Comparison of ENCODE assay signal across 10 cellular contexts in the genomic region with DNA sequence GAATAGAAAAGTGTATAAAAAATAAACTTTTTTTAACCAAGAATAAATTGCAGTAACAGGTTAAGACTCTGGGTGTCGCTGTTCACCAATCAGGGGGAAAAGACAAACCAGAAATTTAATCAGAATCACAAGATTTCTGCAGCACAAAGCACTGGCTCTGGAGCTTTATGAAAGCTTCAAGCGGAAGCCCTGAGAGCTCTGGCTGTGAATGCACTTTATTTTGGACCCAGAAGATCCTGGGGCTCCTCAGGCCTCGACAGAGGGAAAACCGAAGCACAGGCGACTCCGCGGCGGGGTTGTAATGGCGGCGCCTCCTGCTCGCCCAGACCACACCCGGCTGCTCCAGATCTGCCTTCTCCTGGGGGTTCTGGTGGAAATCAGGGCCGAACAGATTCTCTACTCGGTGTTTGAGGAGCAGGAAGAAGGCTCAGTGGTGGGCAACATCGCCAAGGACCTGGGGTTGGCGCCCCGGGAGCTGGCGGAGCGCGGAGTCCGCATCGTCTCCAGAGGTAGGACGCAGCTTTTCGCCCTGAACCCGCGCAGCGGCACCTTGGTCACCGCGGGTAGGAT. TPM values are rescaled to one million over a fixed set of nuclear protein-coding genes. Genes with fewer than 3 reads are reported as not detected.
DNase-seq lines count a peak whose midpoint lies in the region; ATAC-seq, FAIRE-seq and TF ChIP-seq lines count a peak whose summit lies in the region.
"Had no signal": no experiment of that assay in that cellular context is flagged by ENCODE, and none has a peak within 500 bp of the region (broad histone marks: within the 10 kb centered on the region; RNA-seq: fewer than 3 reads in every experiment).

Gene PCDHGA4 (plus strand): TSS at position 122 of the 570 bp plus-strand sequence. CDS start 87 bp downstream, at position 209.

- H3K27me3 Mint-ChIP-seq in activated CD4-positive, alpha-beta T cell treated with anti-CD3 and anti-CD28 coated beads for 36 hours = peaks cover 68% of the 10 kb centered on the region

- H3K27ac Mint-ChIP-seq in activated CD4-positive, alpha-beta T cell treated with anti-CD3 and anti-CD28 coated beads for 36 hours = no peak within 1 kb of the TSS

- peaks cover 43 to 77% (median 65%) of the 10 kb centered on the region in 5 donors for H3K9me3 ChIP-seq in subcutaneous abdominal adipose tissue (ENCODE audit: control insufficient read depth in 5 of 5, low read length in 5 of 5)

- no peak for FAIRE-seq in urothelium cell line (lab: Jason Lieb, UNC)

- peaks cover 0 to 19% (median 6%) of the 10 kb centered on the region in 5 donors for H3K27me3 ChIP-seq in subcutaneous abdominal adipose tissue (ENCODE audit: control insufficient read depth in 5 of 5, insufficient read depth in 4 of 5, low read length in 5 of 5)

- no peak for DNase-seq in activated CD4-positive, alpha-beta T cell treated with anti-CD3 and anti-CD28 coated beads for 36 hours
- DNase-seq in activated CD4-positive, alpha-beta T cell treated with anti-CD3 and anti-CD28 coated beads, Interleukin-2, amount 50 U/mL, for 1 hour = no peak
- peak; percentile 26 for DNase-seq in RPMI8226
- peak; percentile 33 for DNase-seq in fibroblast of mammary gland (ENCODE audit: low read depth)
- no peak for DNase-seq in urothelium cell line (ENCODE audit: low spot score)
- no peak for DNase-seq in HuH-7 (ENCODE audit: low spot score)
- DNase-seq in stimulated activated CD4-positive, alpha-beta T cell treated with anti-CD3 and anti-CD28 coated beads, Interleukin-2, amount 100 ng/mL, for 24 hours = no peak
- DNase-seq: activated T-cell treated with anti-CD3 and anti-CD28 coated beads for 4 hours; stimulated activated CD8-positive, alpha-beta memory T cell treated with anti-CD3 and anti-CD28 coated beads, Interleukin-4, amount 100 ng/mL, for 48 hours had no signal

- H3K4me3 ChIP-seq in fibroblast of mammary gland (ENCODE audit: control insufficient read depth, low read depth, low read length) = peak within 1 kb of the TSS; percentile 37
- H3K4me3 ChIP-seq in subcutaneous abdominal adipose tissue (ENCODE audit: low read depth in 1 of 5, low read length in 5 of 5) = peak within 1 kb of the TSS; percentile 43 to 62 (median 57)

- peaks cover 2% of the 10 kb centered on the region for H3K4me1 Mint-ChIP-seq in activated CD4-positive, alpha-beta T cell treated with anti-CD3 and anti-CD28 coated beads for 36 hours

- no peak for ATAC-seq in activated CD4-positive, alpha-beta T cell treated with anti-CD3 and anti-CD28 coated beads for 36 hours

- H3K27ac ChIP-seq in subcutaneous abdominal adipose tissue (ENCODE audit: low read depth, low read length) = no peak within 1 kb of the TSS

- peaks cover 0 to 11% (median 9%) of the 10 kb centered on the region in 5 donors for H3K4me1 ChIP-seq in subcutaneous abdominal adipose tissue (ENCODE audit: control insufficient read depth in 5 of 5, insufficient read depth in 5 of 5, low read length in 5 of 5)

- POLR2A ChIA-PET in activated CD4-positive, alpha-beta T cell treated with anti-CD3 and anti-CD28 coated beads for 36 hours (lab: Charles Lee) = no interaction called here

- H3K36me3 ChIP-seq in subcutaneous abdominal adipose tissue (ENCODE audit: control insufficient read depth in 5 of 5, insufficient read depth in 5 of 5, low read length in 5 of 5) = no peaks in the 10 kb centered on the region

- H3K4me3 Mint-ChIP-seq in activated CD4-positive, alpha-beta T cell treated with anti-CD3 and anti-CD28 coated beads for 36 hours = peak within 1 kb of the TSS; percentile 37

- CTCF ChIA-PET in activated CD4-positive, alpha-beta T cell treated with anti-CD3 and anti-CD28 coated beads for 36 hours (lab: Charles Lee) = interaction anchor here (0.8 to 2.0 kb wide), 11 partner anchors 9 to 203 kb away, joined by 3 to 8 read pairs (median 4); partner anchors contain the start of genes PCDHGA12, PCDHGA5, PCDHGB3 and TAF7

- peak; percentile 57 for TF ChIP-seq CTCF in fibroblast of mammary gland (conservative IDR thresholded peaks at IDR 0.05; ENCODE audit: control insufficient read depth, insufficient read depth, low read depth, low read length)

- intact Hi-C loops in activated CD4-positive, alpha-beta T cell treated with anti-CD3 and anti-CD28 coated beads for 36 hours (cut with DNase I, micrococcal nuclease) = no loop called here

- H3K36me3 Mint-ChIP-seq in activated CD4-positive, alpha-beta T cell treated with anti-CD3 and anti-CD28 coated beads for 36 hours (ENCODE audit: low read depth) = peaks cover 9% of the 10 kb centered on the region

- peaks cover 11% of the 10 kb centered on the region for H3K9me3 Mint-ChIP-seq in activated CD4-positive, alpha-beta T cell treated with anti-CD3 and anti-CD28 coated beads for 36 hours (ENCODE audit: low read depth)

- no peak within 1 kb of the TSS for H3K9ac ChIP-seq in subcutaneous abdominal adipose tissue (ENCODE audit: low read length in 5 of 5)

RNA-seq across cellular contexts. Expression of gene PCDHGA4, which starts in this region (rescaled TPM):
- under 1 TPM; 0.11 TPM for total RNA-seq in activated CD4-positive, alpha-beta T cell treated with anti-CD3 and anti-CD28 coated beads for 36 hours

Comparison
In these comparisons a context has a peak if more than half of its experiments do, and no peak if none do; other contexts are left out.
1. DNase-seq: peak in RPMI8226 (single experiment) and fibroblast of mammary gland (single experiment); none in activated CD4-positive, alpha-beta T cell treated with anti-CD3 and anti-CD28 coated beads for 36 hours (single experiment), activated CD4-positive, alpha-beta T cell treated with anti-CD3 and anti-CD28 coated beads, Interleukin-2, amount 50 U/mL, for 1 hour (single experiment), urothelium cell line (single experiment), HuH-7 (single experiment) and stimulated activated CD4-positive, alpha-beta T cell treated with anti-CD3 and anti-CD28 coated beads, Interleukin-2, amount 100 ng/mL, for 24 hours (0 of 2).